In the genomic region with DNA sequence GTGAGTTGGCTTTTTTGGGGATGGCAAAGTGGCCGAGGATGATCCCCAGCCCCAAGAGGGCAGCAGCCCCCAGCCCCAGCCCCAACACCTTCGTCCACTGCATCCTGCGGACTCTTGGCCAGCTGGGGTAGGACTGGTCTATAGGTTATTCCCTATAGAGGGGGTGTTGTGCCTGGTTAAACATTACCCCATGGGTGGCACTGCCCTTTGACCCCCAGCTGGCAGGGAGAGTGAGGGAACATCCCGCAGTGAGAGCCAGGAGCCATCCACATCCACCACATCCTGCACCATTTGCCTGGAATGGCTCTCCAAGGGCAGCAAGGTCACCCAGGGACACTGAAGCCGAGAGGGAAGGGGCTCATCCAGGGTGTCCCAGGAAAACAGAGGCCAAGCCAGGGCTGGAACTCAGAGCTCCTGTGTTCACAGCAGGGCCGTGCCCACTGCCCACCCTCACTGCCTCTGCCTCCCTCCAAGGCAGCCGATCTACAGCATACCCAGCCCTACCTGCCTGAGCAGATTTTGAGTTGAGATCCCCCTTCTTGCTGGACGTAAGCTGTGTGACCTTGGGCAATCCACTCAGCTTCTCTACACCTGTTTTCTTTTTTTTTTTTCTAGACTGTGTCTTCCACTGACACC, we compare ENCODE assay signal across 1 cellular context.
TF ChIP-seq lines count a peak whose summit lies in the region.

A gene with protein sequence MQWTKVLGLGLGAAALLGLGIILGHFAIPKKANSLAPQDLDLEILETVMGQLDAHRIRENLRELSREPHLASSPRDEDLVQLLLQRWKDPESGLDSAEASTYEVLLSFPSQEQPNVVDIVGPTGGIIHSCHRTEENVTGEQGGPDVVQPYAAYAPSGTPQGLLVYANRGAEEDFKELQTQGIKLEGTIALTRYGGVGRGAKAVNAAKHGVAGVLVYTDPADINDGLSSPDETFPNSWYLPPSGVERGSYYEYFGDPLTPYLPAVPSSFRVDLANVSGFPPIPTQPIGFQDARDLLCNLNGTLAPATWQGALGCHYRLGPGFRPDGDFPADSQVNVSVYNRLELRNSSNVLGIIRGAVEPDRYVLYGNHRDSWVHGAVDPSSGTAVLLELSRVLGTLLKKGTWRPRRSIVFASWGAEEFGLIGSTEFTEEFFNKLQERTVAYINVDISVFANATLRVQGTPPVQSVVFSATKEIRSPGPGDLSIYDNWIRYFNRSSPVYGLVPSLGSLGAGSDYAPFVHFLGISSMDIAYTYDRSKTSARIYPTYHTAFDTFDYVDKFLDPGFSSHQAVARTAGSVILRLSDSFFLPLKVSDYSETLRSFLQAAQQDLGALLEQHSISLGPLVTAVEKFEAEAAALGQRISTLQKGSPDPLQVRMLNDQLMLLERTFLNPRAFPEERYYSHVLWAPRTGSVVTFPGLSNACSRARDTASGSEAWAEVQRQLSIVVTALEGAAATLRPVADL (minus strand): TSS at position 135 of the 636 bp plus-strand sequence. CDS start 32 bp downstream, at position 103.

TF ChIP-seq in HepG2, 621 proteins besides CTCF, POLR2A, EP300 and RAD21 (continued from another document and continues in another):
- TF ChIP-seq, protein P1, sequence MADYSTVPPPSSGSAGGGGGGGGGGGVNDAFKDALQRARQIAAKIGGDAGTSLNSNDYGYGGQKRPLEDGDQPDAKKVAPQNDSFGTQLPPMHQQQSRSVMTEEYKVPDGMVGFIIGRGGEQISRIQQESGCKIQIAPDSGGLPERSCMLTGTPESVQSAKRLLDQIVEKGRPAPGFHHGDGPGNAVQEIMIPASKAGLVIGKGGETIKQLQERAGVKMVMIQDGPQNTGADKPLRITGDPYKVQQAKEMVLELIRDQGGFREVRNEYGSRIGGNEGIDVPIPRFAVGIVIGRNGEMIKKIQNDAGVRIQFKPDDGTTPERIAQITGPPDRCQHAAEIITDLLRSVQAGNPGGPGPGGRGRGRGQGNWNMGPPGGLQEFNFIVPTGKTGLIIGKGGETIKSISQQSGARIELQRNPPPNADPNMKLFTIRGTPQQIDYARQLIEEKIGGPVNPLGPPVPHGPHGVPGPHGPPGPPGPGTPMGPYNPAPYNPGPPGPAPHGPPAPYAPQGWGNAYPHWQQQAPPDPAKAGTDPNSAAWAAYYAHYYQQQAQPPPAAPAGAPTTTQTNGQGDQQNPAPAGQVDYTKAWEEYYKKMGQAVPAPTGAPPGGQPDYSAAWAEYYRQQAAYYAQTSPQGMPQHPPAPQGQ (CRISPR knock-in tag; IDR thresholded peaks at IDR 0.05; ENCODE audit: borderline replicate concordance): no peak
- 0 out of 2 replicates have a peak, but pooled peaks have one; percentile 4 for TF ChIP-seq ZNF563 (CRISPR knock-in tag; IDR thresholded peaks at IDR 0.05)
- TF ChIP-seq, protein P2, sequence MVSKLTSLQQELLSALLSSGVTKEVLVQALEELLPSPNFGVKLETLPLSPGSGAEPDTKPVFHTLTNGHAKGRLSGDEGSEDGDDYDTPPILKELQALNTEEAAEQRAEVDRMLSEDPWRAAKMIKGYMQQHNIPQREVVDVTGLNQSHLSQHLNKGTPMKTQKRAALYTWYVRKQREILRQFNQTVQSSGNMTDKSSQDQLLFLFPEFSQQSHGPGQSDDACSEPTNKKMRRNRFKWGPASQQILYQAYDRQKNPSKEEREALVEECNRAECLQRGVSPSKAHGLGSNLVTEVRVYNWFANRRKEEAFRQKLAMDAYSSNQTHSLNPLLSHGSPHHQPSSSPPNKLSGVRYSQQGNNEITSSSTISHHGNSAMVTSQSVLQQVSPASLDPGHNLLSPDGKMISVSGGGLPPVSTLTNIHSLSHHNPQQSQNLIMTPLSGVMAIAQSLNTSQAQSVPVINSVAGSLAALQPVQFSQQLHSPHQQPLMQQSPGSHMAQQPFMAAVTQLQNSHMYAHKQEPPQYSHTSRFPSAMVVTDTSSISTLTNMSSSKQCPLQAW (CRISPR knock-in tag; IDR thresholded peaks at IDR 0.05): peak; percentile 90
- no peak for TF ChIP-seq NPAS2 (CRISPR knock-in tag; IDR thresholded peaks at IDR 0.05; ENCODE audit: borderline replicate concordance)
- TF ChIP-seq, protein P3, sequence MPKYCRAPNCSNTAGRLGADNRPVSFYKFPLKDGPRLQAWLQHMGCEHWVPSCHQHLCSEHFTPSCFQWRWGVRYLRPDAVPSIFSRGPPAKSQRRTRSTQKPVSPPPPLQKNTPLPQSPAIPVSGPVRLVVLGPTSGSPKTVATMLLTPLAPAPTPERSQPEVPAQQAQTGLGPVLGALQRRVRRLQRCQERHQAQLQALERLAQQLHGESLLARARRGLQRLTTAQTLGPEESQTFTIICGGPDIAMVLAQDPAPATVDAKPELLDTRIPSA (CRISPR knock-in tag; IDR thresholded peaks at IDR 0.05; ENCODE audit: borderline replicate concordance): 0 out of 2 replicates have a peak, but pooled peaks have one; percentile 3
- TF ChIP-seq DPF2 (CRISPR knock-in tag; IDR thresholded peaks at IDR 0.05; ENCODE audit: borderline replicate concordance, low read depth): 0 out of 2 replicates have a peak, but pooled peaks have one; percentile 33
- TF ChIP-seq SUZ12 (IDR thresholded peaks at IDR 0.05; ENCODE audit: low read depth, low read length): no peak
- TF ChIP-seq MXD4 (CRISPR knock-in tag; IDR thresholded peaks at IDR 0.05): no peak
- no peak for TF ChIP-seq GFI1 (CRISPR knock-in tag; IDR thresholded peaks at IDR 0.05; ENCODE audit: borderline replicate concordance)
- no peak for TF ChIP-seq PAWR (CRISPR knock-in tag; IDR thresholded peaks at IDR 0.05; ENCODE audit: borderline replicate concordance)
- TF ChIP-seq, protein P4, sequence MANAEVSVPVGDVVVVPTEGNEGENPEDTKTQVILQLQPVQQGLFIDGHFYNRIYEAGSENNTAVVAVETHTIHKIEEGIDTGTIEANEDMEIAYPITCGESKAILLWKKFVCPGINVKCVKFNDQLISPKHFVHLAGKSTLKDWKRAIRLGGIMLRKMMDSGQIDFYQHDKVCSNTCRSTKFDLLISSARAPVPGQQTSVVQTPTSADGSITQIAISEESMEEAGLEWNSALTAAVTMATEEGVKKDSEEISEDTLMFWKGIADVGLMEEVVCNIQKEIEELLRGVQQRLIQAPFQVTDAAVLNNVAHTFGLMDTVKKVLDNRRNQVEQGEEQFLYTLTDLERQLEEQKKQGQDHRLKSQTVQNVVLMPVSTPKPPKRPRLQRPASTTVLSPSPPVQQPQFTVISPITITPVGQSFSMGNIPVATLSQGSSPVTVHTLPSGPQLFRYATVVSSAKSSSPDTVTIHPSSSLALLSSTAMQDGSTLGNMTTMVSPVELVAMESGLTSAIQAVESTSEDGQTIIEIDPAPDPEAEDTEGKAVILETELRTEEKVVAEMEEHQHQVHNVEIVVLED (CRISPR knock-in tag; IDR thresholded peaks at IDR 0.05; ENCODE audit: borderline replicate concordance): no peak
- 0 out of 2 replicates have a peak, but pooled peaks have one; percentile 73 for TF ChIP-seq ZNF746 (CRISPR knock-in tag; IDR thresholded peaks at IDR 0.05)
- TF ChIP-seq XRCC5 (optimal IDR thresholded peaks at IDR 0.05; ENCODE audit: low read length): no peak
- TF ChIP-seq SYNCRIP (IDR thresholded peaks at IDR 0.05; ENCODE audit: insufficient read depth, low read depth, low read length): no peak
- TF ChIP-seq, protein P5, sequence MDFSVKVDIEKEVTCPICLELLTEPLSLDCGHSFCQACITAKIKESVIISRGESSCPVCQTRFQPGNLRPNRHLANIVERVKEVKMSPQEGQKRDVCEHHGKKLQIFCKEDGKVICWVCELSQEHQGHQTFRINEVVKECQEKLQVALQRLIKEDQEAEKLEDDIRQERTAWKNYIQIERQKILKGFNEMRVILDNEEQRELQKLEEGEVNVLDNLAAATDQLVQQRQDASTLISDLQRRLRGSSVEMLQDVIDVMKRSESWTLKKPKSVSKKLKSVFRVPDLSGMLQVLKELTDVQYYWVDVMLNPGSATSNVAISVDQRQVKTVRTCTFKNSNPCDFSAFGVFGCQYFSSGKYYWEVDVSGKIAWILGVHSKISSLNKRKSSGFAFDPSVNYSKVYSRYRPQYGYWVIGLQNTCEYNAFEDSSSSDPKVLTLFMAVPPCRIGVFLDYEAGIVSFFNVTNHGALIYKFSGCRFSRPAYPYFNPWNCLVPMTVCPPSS (IDR thresholded peaks at IDR 0.05): no peak
- peak; percentile 69 for TF ChIP-seq SAP130 (CRISPR knock-in tag; IDR thresholded peaks at IDR 0.05; ENCODE audit: low read depth)
- TF ChIP-seq KLF15 (CRISPR knock-in tag; IDR thresholded peaks at IDR 0.05; ENCODE audit: borderline replicate concordance): 0 out of 2 replicates have a peak, but pooled peaks have one; percentile 54
- TF ChIP-seq ZNF430 (CRISPR knock-in tag; IDR thresholded peaks at IDR 0.05): no peak
- TF ChIP-seq ZNF891 (CRISPR knock-in tag; IDR thresholded peaks at IDR 0.05): no peak
- no peak for TF ChIP-seq ZNF572 (CRISPR knock-in tag; IDR thresholded peaks at IDR 0.05)
- no peak for TF ChIP-seq ZKSCAN1 (IDR thresholded peaks at IDR 0.05; ENCODE audit: low read length)
- peak; percentile 29; the same call in 1 of the 2 replicates for TF ChIP-seq ZIK1 (CRISPR knock-in tag; IDR thresholded peaks at IDR 0.05; ENCODE audit: borderline replicate concordance, low read depth)
- 0 out of 2 replicates have a peak, but pooled peaks have one; percentile 33 for TF ChIP-seq ZSCAN29 (CRISPR knock-in tag; conservative IDR thresholded peaks at IDR 0.05)
- no peak for TF ChIP-seq ELF4 (CRISPR knock-in tag; IDR thresholded peaks at IDR 0.05; ENCODE audit: borderline replicate concordance)
- peak; percentile 86 for TF ChIP-seq NR2F6 (IDR thresholded peaks at IDR 0.05)
- peak; percentile 92 for TF ChIP-seq NR2F6 (CRISPR knock-in tag; IDR thresholded peaks at IDR 0.05)
- TF ChIP-seq, protein P6, sequence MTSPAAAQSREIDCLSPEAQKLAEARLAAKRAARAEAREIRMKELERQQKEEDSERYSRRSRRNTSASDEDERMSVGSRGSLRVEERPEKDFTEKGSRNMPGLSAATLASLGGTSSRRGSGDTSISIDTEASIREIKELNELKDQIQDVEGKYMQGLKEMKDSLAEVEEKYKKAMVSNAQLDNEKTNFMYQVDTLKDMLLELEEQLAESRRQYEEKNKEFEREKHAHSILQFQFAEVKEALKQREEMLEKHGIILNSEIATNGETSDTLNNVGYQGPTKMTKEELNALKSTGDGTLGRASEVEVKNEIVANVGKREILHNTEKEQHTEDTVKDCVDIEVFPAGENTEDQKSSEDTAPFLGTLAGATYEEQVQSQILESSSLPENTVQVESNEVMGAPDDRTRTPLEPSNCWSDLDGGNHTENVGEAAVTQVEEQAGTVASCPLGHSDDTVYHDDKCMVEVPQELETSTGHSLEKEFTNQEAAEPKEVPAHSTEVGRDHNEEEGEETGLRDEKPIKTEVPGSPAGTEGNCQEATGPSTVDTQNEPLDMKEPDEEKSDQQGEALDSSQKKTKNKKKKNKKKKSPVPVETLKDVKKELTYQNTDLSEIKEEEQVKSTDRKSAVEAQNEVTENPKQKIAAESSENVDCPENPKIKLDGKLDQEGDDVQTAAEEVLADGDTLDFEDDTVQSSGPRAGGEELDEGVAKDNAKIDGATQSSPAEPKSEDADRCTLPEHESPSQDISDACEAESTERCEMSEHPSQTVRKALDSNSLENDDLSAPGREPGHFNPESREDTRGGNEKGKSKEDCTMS (CRISPR knock-in tag; conservative IDR thresholded peaks at IDR 0.05): no peak
- TF ChIP-seq SIN3B (IDR thresholded peaks at IDR 0.05; ENCODE audit: low read length): no peak
- peak; percentile 89 for TF ChIP-seq RXRB (CRISPR knock-in tag; IDR thresholded peaks at IDR 0.05; ENCODE audit: borderline replicate concordance)
- TF ChIP-seq ZFY (CRISPR knock-in tag; IDR thresholded peaks at IDR 0.05): 0 out of 2 replicates have a peak, but pooled peaks have one; percentile 10
- no peak for TF ChIP-seq NFATC3 (CRISPR knock-in tag; IDR thresholded peaks at IDR 0.05)
- TF ChIP-seq, protein P7, sequence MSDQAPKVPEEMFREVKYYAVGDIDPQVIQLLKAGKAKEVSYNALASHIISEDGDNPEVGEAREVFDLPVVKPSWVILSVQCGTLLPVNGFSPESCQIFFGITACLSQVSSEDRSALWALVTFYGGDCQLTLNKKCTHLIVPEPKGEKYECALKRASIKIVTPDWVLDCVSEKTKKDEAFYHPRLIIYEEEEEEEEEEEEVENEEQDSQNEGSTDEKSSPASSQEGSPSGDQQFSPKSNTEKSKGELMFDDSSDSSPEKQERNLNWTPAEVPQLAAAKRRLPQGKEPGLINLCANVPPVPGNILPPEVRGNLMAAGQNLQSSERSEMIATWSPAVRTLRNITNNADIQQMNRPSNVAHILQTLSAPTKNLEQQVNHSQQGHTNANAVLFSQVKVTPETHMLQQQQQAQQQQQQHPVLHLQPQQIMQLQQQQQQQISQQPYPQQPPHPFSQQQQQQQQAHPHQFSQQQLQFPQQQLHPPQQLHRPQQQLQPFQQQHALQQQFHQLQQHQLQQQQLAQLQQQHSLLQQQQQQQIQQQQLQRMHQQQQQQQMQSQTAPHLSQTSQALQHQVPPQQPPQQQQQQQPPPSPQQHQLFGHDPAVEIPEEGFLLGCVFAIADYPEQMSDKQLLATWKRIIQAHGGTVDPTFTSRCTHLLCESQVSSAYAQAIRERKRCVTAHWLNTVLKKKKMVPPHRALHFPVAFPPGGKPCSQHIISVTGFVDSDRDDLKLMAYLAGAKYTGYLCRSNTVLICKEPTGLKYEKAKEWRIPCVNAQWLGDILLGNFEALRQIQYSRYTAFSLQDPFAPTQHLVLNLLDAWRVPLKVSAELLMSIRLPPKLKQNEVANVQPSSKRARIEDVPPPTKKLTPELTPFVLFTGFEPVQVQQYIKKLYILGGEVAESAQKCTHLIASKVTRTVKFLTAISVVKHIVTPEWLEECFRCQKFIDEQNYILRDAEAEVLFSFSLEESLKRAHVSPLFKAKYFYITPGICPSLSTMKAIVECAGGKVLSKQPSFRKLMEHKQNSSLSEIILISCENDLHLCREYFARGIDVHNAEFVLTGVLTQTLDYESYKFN (CRISPR knock-in tag; conservative IDR thresholded peaks at IDR 0.05): peak; percentile 81; the same call in 1 of the 2 replicates
- TF ChIP-seq TCF7L2 (IDR thresholded peaks at IDR 0.05; ENCODE audit: low read depth, low read length): no peak
- TF ChIP-seq HOXA3 (CRISPR knock-in tag; IDR thresholded peaks at IDR 0.05): peak; percentile 82
- TF ChIP-seq HDAC1 (CRISPR knock-in tag; IDR thresholded peaks at IDR 0.05): peak; percentile 57; the same call in 1 of the 2 replicates
- peak; percentile 43; the same call in 1 of the 2 replicates for TF ChIP-seq HDAC2 (CRISPR knock-in tag; IDR thresholded peaks at IDR 0.05)
- TF ChIP-seq HDAC6 (IDR thresholded peaks at IDR 0.05; ENCODE audit: low read depth, low read length): no peak
- 0 out of 2 replicates have a peak, but pooled peaks have one; percentile 28 for TF ChIP-seq YEATS4 (CRISPR knock-in tag; IDR thresholded peaks at IDR 0.05; ENCODE audit: borderline replicate concordance)
- peak; percentile 18; the same call in 1 of the 2 replicates for TF ChIP-seq PITX1 (CRISPR knock-in tag; IDR thresholded peaks at IDR 0.05)
